ENCODE assay signal across 8 cellular contexts in the genomic region with DNA sequence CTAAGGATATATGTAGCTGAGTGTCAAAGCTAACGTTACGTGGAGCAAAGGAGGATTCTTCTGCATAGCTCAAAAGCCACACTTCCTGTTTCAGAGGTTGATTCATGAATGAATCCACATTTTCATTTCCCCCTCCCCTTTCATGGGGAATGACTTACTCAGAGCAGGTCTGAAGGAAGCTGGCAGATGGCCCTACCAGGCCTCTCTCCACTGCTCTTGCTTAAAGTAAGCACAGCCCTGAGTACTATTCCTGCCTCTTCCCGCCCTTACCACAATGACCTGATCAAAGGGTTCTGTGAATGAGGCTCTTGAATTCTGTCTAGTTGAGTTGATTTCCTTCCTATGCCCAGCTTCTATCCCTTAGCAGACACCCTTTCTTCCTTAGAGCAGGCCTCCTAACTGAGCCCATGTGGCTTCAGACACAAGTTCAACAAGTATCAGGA. TPM values are rescaled to one million over a fixed set of nuclear protein-coding genes. Genes with fewer than 3 reads are reported as not detected.
A peak's percentile ranks its signal among the peaks of the same experiment; 100 is the strongest.
DNase-seq lines count a peak whose midpoint lies in the region; ATAC-seq and TF ChIP-seq lines count a peak whose summit lies in the region.

No MANE protein-coding gene starts in this region.

- H3K9ac ChIP-seq in Loucy (ENCODE audit: low read depth, low read length, poor library complexity, severe bottlenecking), result no peak overlapping the region

- DNase-seq in amniotic stem cell (lab: John Stamatoyannopoulos, UW), result peak; percentile 70
- peak in 2 of 9 donors; percentile 18 to 36 for DNase-seq in naive thymus-derived CD4-positive, alpha-beta T cell
- no peak for DNase-seq in D341Med (ENCODE audit: low spot score)
- no peak for DNase-seq in midbrain (lab: John Stamatoyannopoulos, UW)
- DNase-seq in DMS79 (lab: John Stamatoyannopoulos, UW), result no peak
- DNase-seq in BE2C, result no peak

- H2AFZ ChIP-seq in Loucy (ENCODE audit: low read length), result no peak overlapping the region

- no peaks in the 10 kb centered on the region for H3K27me3 ChIP-seq in DOHH2 (ENCODE audit: control insufficient read depth, low read length)
- no peaks in the 10 kb centered on the region for H3K27me3 ChIP-seq in Loucy (ENCODE audit: insufficient read depth, low read length, poor library complexity, severe bottlenecking)
- no peaks in the 10 kb centered on the region for H3K27me3 ChIP-seq in naive thymus-derived CD4-positive, alpha-beta T cell (ENCODE audit: control insufficient read depth in 2 of 2, insufficient read depth in 2 of 2, low read length in 2 of 2)
- no peaks in the 10 kb centered on the region for H3K27me3 ChIP-seq in BE2C

- POLR2A ChIA-PET in naive thymus-derived CD4-positive, alpha-beta T cell (lab: Charles Lee), result interaction anchor here (1.5 to 2.3 kb wide), 2 partner anchors 17 to 24 kb away, joined by 3 to 7 read pairs; no protein-coding TSS in a partner anchor

- peak; percentile 85 for ATAC-seq in naive thymus-derived CD4-positive, alpha-beta T cell

- H3K79me2 ChIP-seq in DOHH2 (ENCODE audit: control insufficient read depth, low read length) (peaks cover 7% of the 10 kb centered on the region), Loucy (ENCODE audit: insufficient read depth, low read length) (no peaks in the 10 kb centered on the region; the same call in 1 of the 2 replicates)

- H3F3A ChIP-seq in DOHH2 (ENCODE audit: control insufficient read depth, insufficient read depth) (no peaks in the 10 kb centered on the region), Loucy (ENCODE audit: low read depth) (no peaks in the 10 kb centered on the region)

- H3K4me1 Mint-ChIP-seq in naive thymus-derived CD4-positive, alpha-beta T cell, result peaks cover 30 to 69% (median 53%) of the 10 kb centered on the region in 7 donors

- H3K4me1 ChIP-seq in DOHH2 (ENCODE audit: control insufficient read depth, low read length) (peaks cover 22% of the 10 kb centered on the region), Loucy (ENCODE audit: insufficient read depth, low read length, poor library complexity, severe bottlenecking) (peaks cover 30% of the 10 kb centered on the region), BE2C (no peaks in the 10 kb centered on the region)
- H3K4me1 ChIP-seq in naive thymus-derived CD4-positive, alpha-beta T cell (ENCODE audit: control insufficient read depth in 2 of 2, insufficient read depth in 2 of 2, low read length in 2 of 2), result peaks cover 8 to 14% of the 10 kb centered on the region in 2 donors

- peaks cover 0 to 5% (median 0%) of the 10 kb centered on the region in 5 donors for H3K27me3 Mint-ChIP-seq in naive thymus-derived CD4-positive, alpha-beta T cell

- no peaks in the 10 kb centered on the region for H3K9me2 ChIP-seq in DOHH2 (replicated peaks; ENCODE audit: control insufficient read depth, low read length)
- H3K9me2 ChIP-seq in Loucy (replicated peaks; ENCODE audit: low read depth, low read length), result no peaks in the 10 kb centered on the region

- TF ChIP-seq CTCF in DOHH2 (IDR thresholded peaks at IDR 0.05; ENCODE audit: low read depth, low read length, poor library complexity, severe bottlenecking) (no peak), Loucy (conservative IDR thresholded peaks at IDR 0.05; ENCODE audit: low read length) (no peak), BE2C (IDR thresholded peaks at IDR 0.05; ENCODE audit: low read depth, low read length) (no peak)

- H3K36me3 ChIP-seq in DOHH2 (ENCODE audit: control insufficient read depth, low read length) (no peaks in the 10 kb centered on the region), Loucy (ENCODE audit: insufficient read depth, low read length) (no peaks in the 10 kb centered on the region), BE2C (no peaks in the 10 kb centered on the region)
- H3K36me3 ChIP-seq in naive thymus-derived CD4-positive, alpha-beta T cell (ENCODE audit: control insufficient read depth in 2 of 3, insufficient read depth in 3 of 3, low read length in 3 of 3), result no peaks in the 10 kb centered on the region

- H3K9me3 ChIP-seq in DOHH2 (ENCODE audit: control insufficient read depth, insufficient read depth, low read length), result no peaks in the 10 kb centered on the region
- no peaks in the 10 kb centered on the region for H3K9me3 ChIP-seq in Loucy (ENCODE audit: insufficient read depth, low read depth, low read length)
- no peaks in the 10 kb centered on the region for H3K9me3 ChIP-seq in naive thymus-derived CD4-positive, alpha-beta T cell (ENCODE audit: control insufficient read depth in 2 of 3, low read length in 3 of 3)
- no peaks in the 10 kb centered on the region for H3K9me3 ChIP-seq in BE2C

- H3K9me3 Mint-ChIP-seq in naive thymus-derived CD4-positive, alpha-beta T cell, result no peaks in the 10 kb centered on the region

- peak overlapping the region in 6 of 10 donors; percentile 18 to 59 (median 45) for H3K4me3 Mint-ChIP-seq in naive thymus-derived CD4-positive, alpha-beta T cell

- H3K4me2 ChIP-seq in DOHH2 (ENCODE audit: low read length) (peak overlapping the region; percentile 32), Loucy (ENCODE audit: low read depth, low read length, poor library complexity, severe bottlenecking) (peak overlapping the region; percentile 23)

- H3K27ac ChIP-seq in DOHH2 (ENCODE audit: low read depth, low read length), result no peak overlapping the region
- no peak overlapping the region for H3K27ac ChIP-seq in naive thymus-derived CD4-positive, alpha-beta T cell (ENCODE audit: low read depth, low read length)

- peak overlapping the region in 5 of 9 donors; percentile 0 to 62 (median 40) for H3K27ac Mint-ChIP-seq in naive thymus-derived CD4-positive, alpha-beta T cell

- H4K20me1 ChIP-seq in DOHH2 (ENCODE audit: control insufficient read depth, insufficient read depth, low read depth, low read length) (no peaks in the 10 kb centered on the region), Loucy (ENCODE audit: insufficient read depth, low read length, poor library complexity, severe bottlenecking) (no peaks in the 10 kb centered on the region)

- H3K4me3 ChIP-seq in DOHH2 (ENCODE audit: low read length) (0 out of 2 replicates have a peak overlapping the region, but pooled peaks have one; percentile 2), Loucy (ENCODE audit: low read length, poor library complexity, severe bottlenecking) (no peak overlapping the region), BE2C (ENCODE audit: low read depth, low read length) (no peak overlapping the region)
- H3K4me3 ChIP-seq in naive thymus-derived CD4-positive, alpha-beta T cell (ENCODE audit: low read length), result no peak overlapping the region

- CTCF ChIA-PET in naive thymus-derived CD4-positive, alpha-beta T cell (lab: Charles Lee), result interaction anchor here (0.6 to 0.7 kb wide), 2 partner anchors 14 to 56 kb away, joined by 3 read pairs; no protein-coding TSS in a partner anchor

- peaks cover 0 to 3% (median 0%) of the 10 kb centered on the region in 5 donors for H3K36me3 Mint-ChIP-seq in naive thymus-derived CD4-positive, alpha-beta T cell

- intact Hi-C loops in naive thymus-derived CD4-positive, alpha-beta T cell (cut with micrococcal nuclease), result loop anchor here in 1 of 2 donors (1.0 kb wide), 2 partner anchors 12 to 14 kb away; no protein-coding TSS in a partner anchor

RNA-seq across cellular contexts. Expression of gene IGIP, which starts 6.3 kb away (rescaled TPM):
- 10 to 100 TPM in 2 of 5 experiments, 1 to 10 TPM in 3; 4.6 to 15.4 (median 5.1) TPM for total RNA-seq in naive thymus-derived CD4-positive, alpha-beta T cell
- 1 to 10 TPM in 1 of 2 donors, under 1 TPM in 1; 0.59 to 1.0 TPM for polyA plus RNA-seq in naive thymus-derived CD4-positive, alpha-beta T cell
- 4.0 TPM for polyA plus RNA-seq in BE2C (2012; ENCODE audit: insufficient read depth, insufficient read length, low read depth)

RNA-seq across cellular contexts. Expression of gene PURA, which starts 18.1 kb away (rescaled TPM):
- total RNA-seq in naive thymus-derived CD4-positive, alpha-beta T cell, result 10 to 100 TPM; 11.6 to 33.5 (median 13.9) TPM
- polyA plus RNA-seq in naive thymus-derived CD4-positive, alpha-beta T cell, result 1 to 10 TPM; 3.1 to 4.7 TPM
- polyA plus RNA-seq in BE2C (2012; ENCODE audit: insufficient read depth, insufficient read length, low read depth), result 36.3 TPM

RNA-seq across cellular contexts. Expression of gene CYSTM1, which starts 43.0 kb away (rescaled TPM):
- 10 to 100 TPM in 1 of 5 experiments, 1 to 10 TPM in 4; 1.6 to 11.1 (median 3.5) TPM for total RNA-seq in naive thymus-derived CD4-positive, alpha-beta T cell
- 1 to 10 TPM; 3.3 to 7.6 TPM for polyA plus RNA-seq in naive thymus-derived CD4-positive, alpha-beta T cell
- 72.8 TPM for polyA plus RNA-seq in BE2C (2012; ENCODE audit: insufficient read depth, insufficient read length, low read depth)
